In the genomic region with DNA sequence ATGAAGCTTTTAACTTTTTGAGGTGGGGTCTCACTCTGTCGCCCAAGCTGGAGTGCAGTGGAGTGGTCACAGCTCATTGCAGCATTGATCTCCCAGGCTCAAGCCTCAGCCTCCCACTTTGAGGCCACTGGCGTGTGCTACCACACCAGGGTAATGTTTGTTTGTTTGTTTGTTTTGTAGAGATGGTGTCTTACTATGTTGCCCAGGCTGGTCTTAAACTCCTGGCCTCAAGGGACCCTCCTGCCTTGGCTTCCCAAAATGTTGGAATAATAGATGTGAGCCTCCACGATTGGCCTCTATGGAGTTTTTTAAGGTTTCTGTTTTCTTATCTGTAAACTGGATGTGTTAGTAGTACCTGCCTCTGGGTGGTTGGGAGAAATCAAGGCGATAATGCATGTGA, we compare ENCODE assay signal across 9 cellular contexts. TPM values are rescaled to one million over a fixed set of nuclear protein-coding genes. Genes with fewer than 3 reads are reported as not detected.
A peak's percentile ranks its signal among the peaks of the same experiment; 100 is the strongest.
DNase-seq lines count a peak whose midpoint lies in the region; ATAC-seq and TF ChIP-seq lines count a peak whose summit lies in the region.
"Had no signal": no experiment of that assay in that cellular context is flagged by ENCODE, and none has a peak within 500 bp of the region (broad histone marks: within the 10 kb centered on the region; RNA-seq: fewer than 3 reads in every experiment).

No MANE protein-coding gene starts in this region.

- TF ChIP-seq CTCF in thoracic aorta (IDR thresholded peaks at IDR 0.05): no peak

- H3K27me3 ChIP-seq in muscle layer of duodenum (ENCODE audit: low read depth, low read length) (no peaks in the 10 kb centered on the region), thoracic aorta (replicated peaks; ENCODE audit: insufficient read depth) (no peaks in the 10 kb centered on the region)
- H3K27me3 ChIP-seq: SJCRH30 had no signal

- no peak for ATAC-seq in activated T-cell treated with anti-CD3 and anti-CD28 coated beads, Interleukin-2, amount 50 U/mL, for 72 hours (replicated peaks in 1 of 2)
- ATAC-seq in thoracic aorta (ENCODE audit: insufficient number of reproducible peaks, low FRiP score, low read depth) (no peak), HG03342 (IDR thresholded peaks at IDR 0.05; ENCODE audit: unreplicated experiment) (no peak), HG02970 (IDR thresholded peaks at IDR 0.05; ENCODE audit: low FRiP score, unreplicated experiment) (no peak)

- peaks cover 11 to 15% of the 10 kb centered on the region in 2 donors for H3K36me3 Mint-ChIP-seq in activated T-cell treated with anti-CD3 and anti-CD28 coated beads, Interleukin-2, amount 50 U/mL, for 72 hours (ENCODE audit: insufficient read depth in 2 of 2)
- peaks cover 50% of the 10 kb centered on the region for H3K36me3 Mint-ChIP-seq in activated T-helper 2 cell treated with anti-CD3 and anti-CD28 coated beads, Interferon-gamma antibody, Interleukin-2, Interleukin-4, amounts not matched to agents 10 μg/mL and 5 μg/mL and 100 μg/mL, durations not matched to agents 14 hours and 24 hours and 36 hours (ENCODE audit: low read depth)

- no peaks in the 10 kb centered on the region for H3K27me3 Mint-ChIP-seq in activated T-cell treated with anti-CD3 and anti-CD28 coated beads, Interleukin-2, amount 50 U/mL, for 72 hours (ENCODE audit: low read depth)
- no peaks in the 10 kb centered on the region for H3K27me3 Mint-ChIP-seq in activated T-helper 2 cell treated with anti-CD3 and anti-CD28 coated beads, Interferon-gamma antibody, Interleukin-2, Interleukin-4, amounts not matched to agents 10 μg/mL and 5 μg/mL and 100 μg/mL, durations not matched to agents 14 hours and 24 hours and 36 hours (ENCODE audit: low read depth)

- H3K4me1 Mint-ChIP-seq in activated T-cell treated with anti-CD3 and anti-CD28 coated beads, Interleukin-2, amount 50 U/mL, for 72 hours (ENCODE audit: low read depth): peaks cover 88% of the 10 kb centered on the region
- peaks cover 64% of the 10 kb centered on the region for H3K4me1 Mint-ChIP-seq in activated T-helper 2 cell treated with anti-CD3 and anti-CD28 coated beads, Interferon-gamma antibody, Interleukin-2, Interleukin-4, amounts not matched to agents 10 μg/mL and 5 μg/mL and 100 μg/mL, durations not matched to agents 14 hours and 24 hours and 36 hours (ENCODE audit: low read depth)

- DNase-seq in activated T-cell treated with anti-CD3 and anti-CD28 coated beads, Interleukin-2, amount 50 U/mL, for 72 hours: no peak
- DNase-seq in activated T-cell treated with anti-CD3 and anti-CD28 coated beads, Interleukin-2, amount 50 U/mL, for 1 hour: no peak
- no peak for DNase-seq in activated T-helper 2 cell treated with anti-CD3 and anti-CD28 coated beads, Interferon-gamma antibody, Interleukin-2, Interleukin-4, amounts not matched to agents 10 μg/mL and 5 μg/mL and 100 μg/mL, durations not matched to agents 14 hours and 24 hours and 36 hours (ENCODE audit: low spot score)
- DNase-seq in thoracic aorta (ENCODE audit: low spot score) (no peak), DMS114 treated with DMSO at 0.1 percent for 48 hours (lab: John Stamatoyannopoulos, UW; ENCODE audit: unreplicated experiment) (no peak)
- DNase-seq: SJCRH30 had no signal

- intact Hi-C loops in activated T-helper 2 cell treated with anti-CD3 and anti-CD28 coated beads, Interferon-gamma antibody, Interleukin-2, Interleukin-4, amounts not matched to agents 10 μg/mL and 5 μg/mL and 100 μg/mL, durations not matched to agents 14 hours and 24 hours and 36 hours (cut with micrococcal nuclease): loop anchor here (1.0 kb wide), 1 partner anchor 8 kb away; no protein-coding TSS in a partner anchor

- H3K4me3 Mint-ChIP-seq in activated T-cell treated with anti-CD3 and anti-CD28 coated beads, Interleukin-2, amount 50 U/mL, for 72 hours: peak overlapping the region; percentile 80 to 98
- H3K4me3 Mint-ChIP-seq in activated T-helper 2 cell treated with anti-CD3 and anti-CD28 coated beads, Interferon-gamma antibody, Interleukin-2, Interleukin-4, amounts not matched to agents 10 μg/mL and 5 μg/mL and 100 μg/mL, durations not matched to agents 14 hours and 24 hours and 36 hours (ENCODE audit: low read depth): peak overlapping the region; percentile 48

- H3K4me1 ChIP-seq in muscle layer of duodenum (ENCODE audit: control insufficient read depth in 1 of 2, insufficient read depth in 2 of 2, low read length in 2 of 2): peaks cover 34 to 52% of the 10 kb centered on the region in 2 donors
- peaks cover 58 to 70% of the 10 kb centered on the region in 2 donors for H3K4me1 ChIP-seq in thoracic aorta (ENCODE audit: control insufficient read depth in 1 of 2, low read depth in 2 of 2)
- H3K4me1 ChIP-seq: SJCRH30 had no signal

- peak overlapping the region; percentile 89 for H3K27ac ChIP-seq in muscle layer of duodenum (ENCODE audit: low read length)
- H3K27ac ChIP-seq in thoracic aorta: peak overlapping the region; percentile 97 to 98
- H3K27ac ChIP-seq: SJCRH30 had no signal

- H3K27ac Mint-ChIP-seq in activated T-cell treated with anti-CD3 and anti-CD28 coated beads, Interleukin-2, amount 50 U/mL, for 72 hours: peak overlapping the region; percentile 75
- H3K27ac Mint-ChIP-seq in activated T-helper 2 cell treated with anti-CD3 and anti-CD28 coated beads, Interferon-gamma antibody, Interleukin-2, Interleukin-4, amounts not matched to agents 10 μg/mL and 5 μg/mL and 100 μg/mL, durations not matched to agents 14 hours and 24 hours and 36 hours: peak overlapping the region; percentile 77

- H3K36me3 ChIP-seq in muscle layer of duodenum (ENCODE audit: control insufficient read depth in 1 of 2, insufficient read depth in 2 of 2, low read length in 2 of 2) (peaks cover 8 to 16% of the 10 kb centered on the region in 2 donors), thoracic aorta (no peaks in the 10 kb centered on the region)

- H3K4me3 ChIP-seq in muscle layer of duodenum (ENCODE audit: low read depth in 1 of 2, low read length in 2 of 2) (no peak overlapping the region), thoracic aorta (no peak overlapping the region)
- H3K4me3 ChIP-seq: SJCRH30 had no signal

- peaks cover 0 to 4% of the 10 kb centered on the region in 2 donors for H3K9me3 Mint-ChIP-seq in activated T-cell treated with anti-CD3 and anti-CD28 coated beads, Interleukin-2, amount 50 U/mL, for 72 hours
- no peaks in the 10 kb centered on the region for H3K9me3 Mint-ChIP-seq in activated T-helper 2 cell treated with anti-CD3 and anti-CD28 coated beads, Interferon-gamma antibody, Interleukin-2, Interleukin-4, amounts not matched to agents 10 μg/mL and 5 μg/mL and 100 μg/mL, durations not matched to agents 14 hours and 24 hours and 36 hours

- H3K9me3 ChIP-seq in muscle layer of duodenum (ENCODE audit: control insufficient read depth in 1 of 2, low read length in 2 of 2): no peaks in the 10 kb centered on the region
- H3K9me3 ChIP-seq in thoracic aorta: no peaks in the 10 kb centered on the region
- H3K9me3 ChIP-seq: SJCRH30 had no signal

RNA-seq across cellular contexts. Expression of gene MED15, which starts 41.4 kb away (rescaled TPM):
- total RNA-seq in activated T-cell treated with anti-CD3 and anti-CD28 coated beads, Interleukin-2, amount 50 U/mL, for 72 hours: 100 to 1,000 TPM; 106 to 113 TPM
- 123 and 129 TPM in 2 replicates for total RNA-seq in activated T-helper 2 cell treated with anti-CD3 and anti-CD28 coated beads, Interferon-gamma antibody, Interleukin-2, Interleukin-4, amounts not matched to agents 10 μg/mL and 5 μg/mL and 100 μg/mL, durations not matched to agents 14 hours and 24 hours and 36 hours
- 10 to 100 TPM; 78.9 to 98.6 TPM for total RNA-seq in thoracic aorta

RNA-seq across cellular contexts. Expression of gene KLHL22, which starts 53.2 kb away (rescaled TPM):
- total RNA-seq in activated T-cell treated with anti-CD3 and anti-CD28 coated beads, Interleukin-2, amount 50 U/mL, for 72 hours: 10 to 100 TPM; 21.4 to 26.5 TPM
- total RNA-seq in activated T-helper 2 cell treated with anti-CD3 and anti-CD28 coated beads, Interferon-gamma antibody, Interleukin-2, Interleukin-4, amounts not matched to agents 10 μg/mL and 5 μg/mL and 100 μg/mL, durations not matched to agents 14 hours and 24 hours and 36 hours: 34.0 and 38.0 TPM in 2 replicates
- total RNA-seq in thoracic aorta: 10 to 100 TPM; 24.0 to 41.1 TPM
